8 cellular contexts compared by ENCODE assay signal in genomic region chr11:64250406-64250874, GRCh38. TPM values are rescaled to one million over a fixed set of nuclear protein-coding genes. Genes with fewer than 3 reads are reported as not detected.
A peak's percentile ranks its signal among the peaks of the same experiment; 100 is the strongest.
DNase-seq lines count a peak whose midpoint lies in the region; ATAC-seq lines count a peak whose summit lies in the region.

No MANE protein-coding gene starts in this region.

- peak overlapping the region; percentile 76 for H3K4me3 Mint-ChIP-seq in activated CD8-positive, alpha-beta memory T cell treated with anti-CD3 and anti-CD28 coated beads, Interleukin-2, amount 10 ng/mL, durations not matched to agents 7 days and 5 days
- peak overlapping the region; percentile 80 for H3K4me3 Mint-ChIP-seq in activated CD8-positive, alpha-beta T cell treated with anti-CD3 and anti-CD28 coated beads, Interleukin-2, amount 10 ng/mL, durations not matched to agents 7 days and 5 days
- peak overlapping the region; percentile 81 to 89 (median 82) for H3K4me3 Mint-ChIP-seq in immature natural killer cell

- POLR2A ChIA-PET in activated CD8-positive, alpha-beta T cell treated with anti-CD3 and anti-CD28 coated beads, Interleukin-2, amount 10 ng/mL, durations not matched to agents 7 days and 5 days (lab: Charles Lee), result interaction anchor here (0.6 to 2.4 kb wide), 6 partner anchors 9 to 43 kb away, joined by 3 to 18 read pairs (median 6); partner anchors contain the start of genes BAD, FERMT3 and FKBP2

- CTCF ChIA-PET in activated CD8-positive, alpha-beta memory T cell treated with anti-CD3 and anti-CD28 coated beads, Interleukin-2, amount 10 ng/mL, durations not matched to agents 7 days and 5 days (lab: Charles Lee), result interaction anchor here (0.8 to 12.3 kb wide), 19 partner anchors 8 to 82 kb away, joined by 3 to 146 read pairs (median 7); partner anchors contain the start of genes BAD, CATSPERZ, ESRRA and FERMT3
- CTCF ChIA-PET in activated CD8-positive, alpha-beta T cell treated with anti-CD3 and anti-CD28 coated beads, Interleukin-2, amount 10 ng/mL, durations not matched to agents 7 days and 5 days (lab: Charles Lee), result interaction anchor here (0.7 to 3.7 kb wide), 11 partner anchors 8 to 81 kb away, joined by 3 to 63 read pairs (median 5); partner anchors contain the start of genes CATSPERZ, DNAJC4 and STIP1

- H3K4me1 Mint-ChIP-seq in activated CD8-positive, alpha-beta memory T cell treated with anti-CD3 and anti-CD28 coated beads, Interleukin-2, amount 10 ng/mL, durations not matched to agents 7 days and 5 days, result peaks cover 29% of the 10 kb centered on the region
- peaks cover 44% of the 10 kb centered on the region for H3K4me1 Mint-ChIP-seq in activated CD8-positive, alpha-beta T cell treated with anti-CD3 and anti-CD28 coated beads, Interleukin-2, amount 10 ng/mL, durations not matched to agents 7 days and 5 days (ENCODE audit: low read depth)
- H3K4me1 Mint-ChIP-seq in immature natural killer cell, result peaks cover 21 to 34% of the 10 kb centered on the region in 2 donors

- peak overlapping the region in 3 of 5 donors; percentile 43 to 59 (median 53) for H3K9ac ChIP-seq in subcutaneous abdominal adipose tissue (ENCODE audit: low read length in 5 of 5)

- no peaks in the 10 kb centered on the region for H3K9me3 Mint-ChIP-seq in activated CD8-positive, alpha-beta memory T cell treated with anti-CD3 and anti-CD28 coated beads, Interleukin-2, amount 10 ng/mL, durations not matched to agents 7 days and 5 days (ENCODE audit: low read depth)
- no peaks in the 10 kb centered on the region for H3K9me3 Mint-ChIP-seq in activated CD8-positive, alpha-beta T cell treated with anti-CD3 and anti-CD28 coated beads, Interleukin-2, amount 10 ng/mL, durations not matched to agents 7 days and 5 days (ENCODE audit: insufficient read depth)
- no peaks in the 10 kb centered on the region for H3K9me3 Mint-ChIP-seq in immature natural killer cell

- no peak for ATAC-seq in activated CD8-positive, alpha-beta memory T cell treated with anti-CD3 and anti-CD28 coated beads, Interleukin-2, amount 10 ng/mL, durations not matched to agents 7 days and 5 days
- ATAC-seq in activated CD8-positive, alpha-beta T cell treated with anti-CD3 and anti-CD28 coated beads, Interleukin-2, amount 10 ng/mL, durations not matched to agents 7 days and 5 days, result no peak

- H3K4me3 ChIP-seq in subcutaneous abdominal adipose tissue (ENCODE audit: low read depth in 1 of 5, low read length in 5 of 5), result peak overlapping the region in 3 of 5 donors; percentile 64 to 66 (median 65)

- peaks cover 0 to 14% (median 13%) of the 10 kb centered on the region in 5 donors for H3K36me3 ChIP-seq in subcutaneous abdominal adipose tissue (ENCODE audit: control insufficient read depth in 5 of 5, insufficient read depth in 5 of 5, low read length in 5 of 5)

- H3K4me1 ChIP-seq in subcutaneous abdominal adipose tissue (ENCODE audit: control insufficient read depth in 5 of 5, insufficient read depth in 5 of 5, low read length in 5 of 5), result peaks cover 2 to 55% (median 52%) of the 10 kb centered on the region in 5 donors

- DNase-seq in activated CD8-positive, alpha-beta memory T cell treated with anti-CD3 and anti-CD28 coated beads, Interleukin-2, amount 10 ng/mL, durations not matched to agents 7 days and 5 days, result no peak
- DNase-seq in activated CD8-positive, alpha-beta memory T cell treated with anti-CD3 and anti-CD28 coated beads for 24 hours, result no peak
- no peak for DNase-seq in activated CD8-positive, alpha-beta T cell treated with anti-CD3 and anti-CD28 coated beads, Interleukin-2, amount 10 ng/mL, durations not matched to agents 7 days and 5 days
- DNase-seq in immature natural killer cell (no peak), LoVo (ENCODE audit: low spot score) (no peak), DMS153 (lab: John Stamatoyannopoulos, UW) (no peak)
- no peak for DNase-seq in activated CD4-positive, CD25-positive, alpha-beta regulatory T cell (lab: John Stamatoyannopoulos, UW)

- no peaks in the 10 kb centered on the region for H3K27me3 ChIP-seq in subcutaneous abdominal adipose tissue (ENCODE audit: control insufficient read depth in 5 of 5, insufficient read depth in 4 of 5, low read length in 5 of 5)

- peaks cover 2% of the 10 kb centered on the region for H3K36me3 Mint-ChIP-seq in activated CD8-positive, alpha-beta memory T cell treated with anti-CD3 and anti-CD28 coated beads, Interleukin-2, amount 10 ng/mL, durations not matched to agents 7 days and 5 days
- no peaks in the 10 kb centered on the region for H3K36me3 Mint-ChIP-seq in activated CD8-positive, alpha-beta T cell treated with anti-CD3 and anti-CD28 coated beads, Interleukin-2, amount 10 ng/mL, durations not matched to agents 7 days and 5 days (ENCODE audit: low read depth)
- H3K36me3 Mint-ChIP-seq in immature natural killer cell, result no peaks in the 10 kb centered on the region

- no peaks in the 10 kb centered on the region for H3K9me3 ChIP-seq in subcutaneous abdominal adipose tissue (ENCODE audit: control insufficient read depth in 5 of 5, low read length in 5 of 5)

- H3K27ac Mint-ChIP-seq in activated CD8-positive, alpha-beta memory T cell treated with anti-CD3 and anti-CD28 coated beads, Interleukin-2, amount 10 ng/mL, durations not matched to agents 7 days and 5 days, result no peak overlapping the region
- H3K27ac Mint-ChIP-seq in activated CD8-positive, alpha-beta T cell treated with anti-CD3 and anti-CD28 coated beads, Interleukin-2, amount 10 ng/mL, durations not matched to agents 7 days and 5 days, result no peak overlapping the region
- no peak overlapping the region for H3K27ac Mint-ChIP-seq in immature natural killer cell

- H3K27me3 Mint-ChIP-seq in activated CD8-positive, alpha-beta memory T cell treated with anti-CD3 and anti-CD28 coated beads, Interleukin-2, amount 10 ng/mL, durations not matched to agents 7 days and 5 days, result no peaks in the 10 kb centered on the region
- no peaks in the 10 kb centered on the region for H3K27me3 Mint-ChIP-seq in activated CD8-positive, alpha-beta T cell treated with anti-CD3 and anti-CD28 coated beads, Interleukin-2, amount 10 ng/mL, durations not matched to agents 7 days and 5 days (ENCODE audit: low read depth)
- peaks cover 4 to 10% (median 4%) of the 10 kb centered on the region in 3 donors for H3K27me3 Mint-ChIP-seq in immature natural killer cell (ENCODE audit: low read depth in 3 of 3)

- no peak overlapping the region for H3K27ac ChIP-seq in subcutaneous abdominal adipose tissue (ENCODE audit: low read depth, low read length)

RNA-seq across cellular contexts. Expression of gene PLCB3, which starts 0.9 kb away (rescaled TPM):
- 10 to 100 TPM; 18.1 to 20.4 TPM for total RNA-seq in activated CD8-positive, alpha-beta memory T cell treated with anti-CD3 and anti-CD28 coated beads, Interleukin-2, amount 10 ng/mL, durations not matched to agents 7 days and 5 days
- total RNA-seq in activated CD8-positive, alpha-beta T cell treated with anti-CD3 and anti-CD28 coated beads, Interleukin-2, amount 10 ng/mL, durations not matched to agents 7 days and 5 days, result 10 to 100 TPM; 19.7 TPM
- under 1 TPM in 2 of 3 donors, not detected in 1; 0.33 to 0.49 TPM for polyA plus RNA-seq in immature natural killer cell

RNA-seq across cellular contexts. Expression of gene PPP1R14B, which starts 3.7 kb away (rescaled TPM):
- 100 to 1,000 TPM; 142 to 177 TPM for total RNA-seq in activated CD8-positive, alpha-beta memory T cell treated with anti-CD3 and anti-CD28 coated beads, Interleukin-2, amount 10 ng/mL, durations not matched to agents 7 days and 5 days
- 100 to 1,000 TPM; 178 to 197 TPM for total RNA-seq in activated CD8-positive, alpha-beta T cell treated with anti-CD3 and anti-CD28 coated beads, Interleukin-2, amount 10 ng/mL, durations not matched to agents 7 days and 5 days
- 10 to 100 TPM; 16.6 to 34.9 (median 33.3) TPM for polyA plus RNA-seq in immature natural killer cell

RNA-seq across cellular contexts. Expression of gene FKBP2, which starts 9.5 kb away (rescaled TPM):
- 10 to 100 TPM; 23.4 to 23.9 TPM for total RNA-seq in activated CD8-positive, alpha-beta memory T cell treated with anti-CD3 and anti-CD28 coated beads, Interleukin-2, amount 10 ng/mL, durations not matched to agents 7 days and 5 days
- total RNA-seq in activated CD8-positive, alpha-beta T cell treated with anti-CD3 and anti-CD28 coated beads, Interleukin-2, amount 10 ng/mL, durations not matched to agents 7 days and 5 days, result 10 to 100 TPM; 26.9 to 33.0 TPM
- 100 to 1,000 TPM; 110 to 142 (median 130) TPM for polyA plus RNA-seq in immature natural killer cell

RNA-seq across cellular contexts. Expression of gene VEGFB, which starts 16.1 kb away (rescaled TPM):
- 10 to 100 TPM; 53.4 to 54.8 TPM for total RNA-seq in activated CD8-positive, alpha-beta memory T cell treated with anti-CD3 and anti-CD28 coated beads, Interleukin-2, amount 10 ng/mL, durations not matched to agents 7 days and 5 days
- 10 to 100 TPM; 81.5 to 87.8 TPM for total RNA-seq in activated CD8-positive, alpha-beta T cell treated with anti-CD3 and anti-CD28 coated beads, Interleukin-2, amount 10 ng/mL, durations not matched to agents 7 days and 5 days
- polyA plus RNA-seq in immature natural killer cell, result 10 to 100 TPM in 1 of 3 donors, 1 to 10 TPM in 2; 6.7 to 10.3 (median 9.4) TPM

RNA-seq across cellular contexts. Expression of gene DNAJC4, which starts 20.1 kb away (rescaled TPM):
- total RNA-seq in activated CD8-positive, alpha-beta memory T cell treated with anti-CD3 and anti-CD28 coated beads, Interleukin-2, amount 10 ng/mL, durations not matched to agents 7 days and 5 days, result 10 to 100 TPM; 29.7 to 37.0 TPM
- 10 to 100 TPM; 38.0 to 41.3 TPM for total RNA-seq in activated CD8-positive, alpha-beta T cell treated with anti-CD3 and anti-CD28 coated beads, Interleukin-2, amount 10 ng/mL, durations not matched to agents 7 days and 5 days
- polyA plus RNA-seq in immature natural killer cell, result 10 to 100 TPM; 25.2 to 32.6 (median 26.7) TPM
